8 cellular contexts compared by ENCODE assay signal in genomic region chr3:126983653-126984390, GRCh38. TPM values are rescaled to one million over a fixed set of nuclear protein-coding genes. Genes with fewer than 3 reads are reported as not detected.
DNase-seq lines count a peak whose midpoint lies in the region; ATAC-seq and TF ChIP-seq lines count a peak whose summit lies in the region.

No MANE protein-coding gene starts in this region.

- TF ChIP-seq EP300 in Ishikawa (IDR thresholded peaks at IDR 0.05; ENCODE audit: borderline replicate concordance), result no peak

- DNase-seq in GM06990 (ENCODE audit: extremely low read depth, insufficient read length) (no peak), activated T-cell treated with anti-CD3 and anti-CD28 coated beads for 1 hour (ENCODE audit: low read depth) (peak; percentile 14), fibroblast of mammary gland (ENCODE audit: low read depth) (no peak), osteoblast (ENCODE audit: insufficient read length, low spot score, missing footprints) (peak; percentile 96), H4 (ENCODE audit: low spot score) (no peak)
- DNase-seq in NK-92 treated with Interleukin-12 subunit alpha and Interleukin-12 subunit beta, amount 100 ng/mL, for 24 hours (lab: John Stamatoyannopoulos, UW), result no peak

- peak overlapping the region; percentile 62 for H3K4me3 ChIP-seq in GM06990 (replicated peaks; ENCODE audit: low read depth, low read length)
- peak overlapping the region; percentile 68 for H3K4me3 ChIP-seq in fibroblast of mammary gland (ENCODE audit: control insufficient read depth, low read depth, low read length)
- H3K4me3 ChIP-seq in osteoblast (ENCODE audit: insufficient read depth, low read length), result peak overlapping the region; percentile 83

- peak overlapping the region; percentile 76 for H3K4me2 ChIP-seq in osteoblast (ENCODE audit: insufficient read depth, low read length)

- peaks cover 23% of the 10 kb centered on the region for H3K4me1 ChIP-seq in osteoblast (ENCODE audit: insufficient read depth, low read length)

- no peaks in the 10 kb centered on the region for H3K9me3 ChIP-seq in osteoblast (ENCODE audit: low read depth, low read length)

- H2AFZ ChIP-seq in osteoblast (ENCODE audit: low read length), result peak overlapping the region; percentile 22

- no peak for ATAC-seq in GM21825 (IDR thresholded peaks at IDR 0.05; ENCODE audit: unreplicated experiment)

- no peak for TF ChIP-seq CTCF in GM06990 (IDR thresholded peaks at IDR 0.05; ENCODE audit: insufficient read depth, low read length, poor library complexity, severe bottlenecking)
- no peak for TF ChIP-seq CTCF in fibroblast of mammary gland (conservative IDR thresholded peaks at IDR 0.05; ENCODE audit: control insufficient read depth, insufficient read depth, low read depth, low read length)
- TF ChIP-seq CTCF in osteoblast (IDR thresholded peaks at IDR 0.05; ENCODE audit: extremely low read depth, low read depth, low read length), result no peak

- TF ChIP-seq RAD21 in Ishikawa (IDR thresholded peaks at IDR 0.05; ENCODE audit: low read depth), result no peak

- peaks cover 53% of the 10 kb centered on the region for H3K79me2 ChIP-seq in osteoblast (ENCODE audit: insufficient read depth, low read length)

- H3K36me3 ChIP-seq in GM06990 (ENCODE audit: control insufficient read depth, insufficient read depth, low read length), result no peaks in the 10 kb centered on the region; the same call in 1 of the 2 replicates
- H3K36me3 ChIP-seq in osteoblast (ENCODE audit: insufficient read depth, low read length), result peaks cover 2% of the 10 kb centered on the region

- H4K20me1 ChIP-seq in osteoblast (ENCODE audit: insufficient read depth, low read length), result peaks cover 48% of the 10 kb centered on the region

- H3K27me3 ChIP-seq in GM06990 (replicated peaks; ENCODE audit: control insufficient read depth, insufficient read depth, low read length) (no peaks in the 10 kb centered on the region; the same call in 1 of the 2 replicates), osteoblast (ENCODE audit: insufficient read depth, low read length) (no peaks in the 10 kb centered on the region)

- peak overlapping the region; percentile 53 for H3K27ac ChIP-seq in osteoblast (ENCODE audit: low read depth, low read length)

TF ChIP-seq in Ishikawa, 13 proteins besides CTCF, POLR2A, EP300 and RAD21:
- TF ChIP-seq REST (IDR thresholded peaks at IDR 0.05; ENCODE audit: low read depth) (no peak), EGR1 (IDR thresholded peaks at IDR 0.05) (no peak), TAF1 (IDR thresholded peaks at IDR 0.05; ENCODE audit: low read depth) (peak; percentile 28; the same call in 1 of the 2 replicates)

RNA-seq across cellular contexts. Expression of gene PLXNA1, which starts 0.9 kb away (rescaled TPM):
- total RNA-seq in osteoblast, result 91.3 and 107 TPM in 2 replicates
- total RNA-seq in H4 (2014; rRNA removed; shearing (Covaris generic)), result 15.3 and 15.9 TPM in 2 replicates

Comparison
In these comparisons a context has a peak if more than half of its experiments do, and no peak if none do; other contexts are left out.
1. DNase-seq: peak in activated T-cell treated with anti-CD3 and anti-CD28 coated beads for 1 hour (single experiment) and osteoblast (single experiment); none in GM06990 (single experiment), fibroblast of mammary gland (single experiment), H4 (single experiment) and NK-92 treated with Interleukin-12 subunit alpha and Interleukin-12 subunit beta, amount 100 ng/mL, for 24 hours (single experiment).
2. Peak in every context shown above with its lines, with median percentiles within 50 percentile points of each other: H3K4me3 ChIP-seq.